Comparison of ENCODE assay signal across 9 cellular contexts in the genomic region with DNA sequence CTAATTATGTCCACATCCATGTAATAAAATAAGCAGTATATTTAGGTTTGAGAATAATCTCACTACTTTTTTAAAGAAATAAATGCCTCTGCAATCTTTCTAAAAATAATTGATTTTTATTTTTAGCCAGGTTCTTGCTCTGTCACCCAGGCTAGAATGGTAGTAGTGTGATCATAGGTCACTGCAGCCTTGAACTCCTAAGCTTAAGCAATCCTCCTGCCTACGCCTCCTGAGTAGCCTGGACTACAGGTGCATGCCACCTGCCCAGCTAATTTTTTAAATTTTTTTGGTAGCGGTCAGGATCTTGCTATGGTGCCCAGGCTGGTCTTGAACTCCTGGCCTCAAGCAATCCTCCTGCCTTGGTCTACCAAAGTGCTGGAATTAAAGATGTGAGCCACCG.
"Had no signal": no experiment of that assay in that cellular context is flagged by ENCODE, and none has a peak within 500 bp of the region (broad histone marks: within the 10 kb centered on the region; RNA-seq: fewer than 3 reads in every experiment).

No MANE protein-coding gene starts in this region.

- DNase-seq: GM23248, H7, H9, HCEC 1CT, HFFc6 had no signal

- H3K27ac ChIP-seq: GM23248 had no signal

- H3K4me1 ChIP-seq: HAP-1 had no signal

- H3K4me2 ChIP-seq: GM23338 had no signal

- H3K36me3 ChIP-seq: HAP-1 had no signal

- FAIRE-seq: H1 had no signal

- H3K9me3 ChIP-seq: HAP-1 had no signal

- H3K4me3 ChIP-seq: GM23248, GM23338, HAP-1 had no signal

- H3K9ac ChIP-seq: GM23248 had no signal

- H2AFZ ChIP-seq: GM23248, GM23338 had no signal

- ATAC-seq: GM23338, HCT116 had no signal
